ENCODE assay signal across 13 cellular contexts in genomic region chr22:31044262-31044861, GRCh38. TPM values are rescaled to one million over a fixed set of nuclear protein-coding genes. Genes with fewer than 3 reads are reported as not detected.
A peak's percentile ranks its signal among the peaks of the same experiment; 100 is the strongest.
DNase-seq lines count a peak whose midpoint lies in the region; ATAC-seq and TF ChIP-seq lines count a peak whose summit lies in the region.
"Had no signal": no experiment of that assay in that cellular context is flagged by ENCODE, and none has a peak within 500 bp of the region (broad histone marks: within the 10 kb centered on the region; RNA-seq: fewer than 3 reads in every experiment).

No MANE protein-coding gene starts in this region.

- no peak overlapping the region for H3K4me3 Mint-ChIP-seq in natural killer cell treated with Interleukin-12 subunit alpha and Interleukin-12 subunit beta and Interleukin-15 and Interleukin-18, amount 100 ng/mL, for 72 hours
- H3K4me3 Mint-ChIP-seq: HFFc6 had no signal

- H3K9me3 ChIP-seq in gastroesophageal sphincter (peaks cover 0 to 4% (median 0%) of the 10 kb centered on the region in 3 donors), muscle layer of colon (ENCODE audit: low read length) (no peaks in the 10 kb centered on the region), SK-N-SH (no peaks in the 10 kb centered on the region)
- H3K9me3 ChIP-seq: Caco-2 had no signal

- no peak overlapping the region for H3K27ac Mint-ChIP-seq in natural killer cell treated with Interleukin-12 subunit alpha and Interleukin-12 subunit beta and Interleukin-15 and Interleukin-18, amount 100 ng/mL, for 72 hours
- H3K27ac Mint-ChIP-seq: HFFc6 had no signal

- H3F3A ChIP-seq in SK-N-SH (replicated peaks; ENCODE audit: insufficient read depth): no peaks in the 10 kb centered on the region

- H2AFZ ChIP-seq in SK-N-SH (ENCODE audit: low read depth): no peak overlapping the region

- no peak for TF ChIP-seq RAD21 in SK-N-SH (IDR thresholded peaks at IDR 0.05; ENCODE audit: low read length)

- no peak for TF ChIP-seq EP300 in gastroesophageal sphincter (IDR thresholded peaks at IDR 0.05)
- no peak for TF ChIP-seq EP300 in SK-N-SH (IDR thresholded peaks at IDR 0.05; ENCODE audit: borderline replicate concordance in 1 of 2, low read depth in 1 of 2, low read length in 1 of 2)

- H3K27me3 ChIP-seq in gastroesophageal sphincter: no peaks in the 10 kb centered on the region
- no peaks in the 10 kb centered on the region for H3K27me3 ChIP-seq in muscle layer of colon (ENCODE audit: control insufficient read depth in 1 of 2, insufficient read depth in 2 of 2, low read length in 2 of 2)
- H3K27me3 ChIP-seq in SK-N-SH (ENCODE audit: insufficient read depth): no peaks in the 10 kb centered on the region

- WGBS in gastroesophageal sphincter (ENCODE audit: low coverage in 1 of 2), 2 donors: 14 to 22% methylated on average over 6 to 8 of the region's 13 CpGs
- WGBS in SK-N-SH (ENCODE audit: low lambda C conversion rate): 62% methylated on average over 12 of the region's 13 CpGs

- no peaks in the 10 kb centered on the region for H3K9me2 ChIP-seq in SK-N-SH

- H3K4me1 Mint-ChIP-seq in natural killer cell treated with Interleukin-12 subunit alpha and Interleukin-12 subunit beta and Interleukin-15 and Interleukin-18, amount 100 ng/mL, for 72 hours (ENCODE audit: low read depth in 2 of 2): peaks cover 0 to 5% of the 10 kb centered on the region in 2 donors

- H3K4me1 ChIP-seq in gastroesophageal sphincter: peaks cover 3 to 58% (median 21%) of the 10 kb centered on the region in 3 donors
- peaks cover 37% of the 10 kb centered on the region for H3K4me1 ChIP-seq in muscle layer of colon (ENCODE audit: insufficient read depth, low read length)
- H3K4me1 ChIP-seq in SK-N-SH (ENCODE audit: control insufficient read depth in 1 of 2, insufficient read depth in 2 of 2, low read depth in 1 of 2, low read length in 1 of 2): no peaks in the 10 kb centered on the region; a peak in 1 of 4 replicates

- ATAC-seq in gastroesophageal sphincter: peak; percentile 74
- no peak for ATAC-seq in natural killer cell treated with Interleukin-12 subunit alpha and Interleukin-12 subunit beta and Interleukin-15 and Interleukin-18, amount 100 ng/mL, for 72 hours
- ATAC-seq: PC-3 had no signal

- H3K79me2 ChIP-seq in SK-N-SH (ENCODE audit: insufficient read depth): no peaks in the 10 kb centered on the region

- H3K4me2 ChIP-seq in SK-N-SH: no peak overlapping the region

- no peak overlapping the region for H3K4me3 ChIP-seq in gastroesophageal sphincter
- no peak overlapping the region for H3K4me3 ChIP-seq in muscle layer of colon (ENCODE audit: low read depth in 1 of 2, low read length in 2 of 2)
- H3K4me3 ChIP-seq in SK-N-SH (ENCODE audit: low read depth in 2 of 2, low read length in 1 of 2): no peak overlapping the region

- peak; percentile 27 for DNase-seq in astrocyte of the hippocampus (ENCODE audit: low read depth, low spot score)
- DNase-seq in ureter (ENCODE audit: low spot score): peak; percentile 70
- DNase-seq in middle frontal gyrus (ENCODE audit: extremely low spot score, low spot score): no peak
- DNase-seq in SK-N-SH: no peak
- DNase-seq in natural killer cell treated with Interleukin-12 subunit alpha and Interleukin-12 subunit beta and Interleukin-15 and Interleukin-18, amount 100 ng/mL, for 72 hours (ENCODE audit: low spot score): no peak
- DNase-seq: Caco-2; effector memory CD4-positive, alpha-beta T cell; HFFc6; KBM-7; PC-3; T1000 had no signal

- no peaks in the 10 kb centered on the region for H4K20me1 ChIP-seq in SK-N-SH (ENCODE audit: insufficient read depth)

- H3K27ac ChIP-seq in gastroesophageal sphincter (peak overlapping the region; percentile 67 to 92 (median 90)), muscle layer of colon (ENCODE audit: low read depth, low read length) (peak overlapping the region; percentile 64), SK-N-SH (ENCODE audit: low read depth in 2 of 2, low read length in 1 of 2) (no peak overlapping the region)

- H3K9ac ChIP-seq in muscle layer of colon (ENCODE audit: low read length) (no peak overlapping the region), SK-N-SH (no peak overlapping the region)

- no peaks in the 10 kb centered on the region for H3K27me3 Mint-ChIP-seq in natural killer cell treated with Interleukin-12 subunit alpha and Interleukin-12 subunit beta and Interleukin-15 and Interleukin-18, amount 100 ng/mL, for 72 hours

- POLR2A ChIA-PET in SK-N-SH (lab: Yijun Ruan, JAX): no interaction called here

- TF ChIP-seq POLR2A in gastroesophageal sphincter (IDR thresholded peaks at IDR 0.05): no peak

- no peaks in the 10 kb centered on the region for H3K36me3 Mint-ChIP-seq in natural killer cell treated with Interleukin-12 subunit alpha and Interleukin-12 subunit beta and Interleukin-15 and Interleukin-18, amount 100 ng/mL, for 72 hours

- H3K36me3 ChIP-seq in gastroesophageal sphincter: no peaks in the 10 kb centered on the region
- no peaks in the 10 kb centered on the region for H3K36me3 ChIP-seq in muscle layer of colon (ENCODE audit: insufficient read depth, low read length)
- no peaks in the 10 kb centered on the region for H3K36me3 ChIP-seq in SK-N-SH (replicated peaks in 1 of 2; ENCODE audit: control insufficient read depth in 1 of 2, insufficient read depth in 2 of 2, low read length in 1 of 2)

- TF ChIP-seq CTCF in gastroesophageal sphincter (IDR thresholded peaks at IDR 0.05): no peak
- TF ChIP-seq CTCF in SK-N-SH (IDR thresholded peaks at IDR 0.05): no peak

- H3K9me3 Mint-ChIP-seq in natural killer cell treated with Interleukin-12 subunit alpha and Interleukin-12 subunit beta and Interleukin-15 and Interleukin-18, amount 100 ng/mL, for 72 hours: no peaks in the 10 kb centered on the region
- H3K9me3 Mint-ChIP-seq: HFFc6 had no signal

- CTCF ChIA-PET in SK-N-SH (lab: Yijun Ruan, JAX): interaction anchor here (2.8 kb wide), 1 partner anchor 41 kb away, joined by 10 read pairs; no protein-coding TSS in a partner anchor

TF ChIP-seq in SK-N-SH, 30 proteins besides CTCF, POLR2A, EP300 and RAD21:
- no peak for TF ChIP-seq ZBTB33 (IDR thresholded peaks at IDR 0.05; ENCODE audit: borderline replicate concordance, low read depth)
- TF ChIP-seq NFIC (IDR thresholded peaks at IDR 0.05; ENCODE audit: borderline replicate concordance): no peak

RNA-seq across cellular contexts. Expression of gene SMTN, which starts 36.8 kb away (rescaled TPM):
- total RNA-seq in gastroesophageal sphincter (1,000 to 10,000 TPM in 2 of 4 donors, 100 to 1,000 TPM in 2; 900 to 1,687 (median 1,274) TPM), ureter (327 TPM)
- polyA plus RNA-seq in SK-N-SH (2012; rRNA removed): 12.5 and 30.4 TPM in 2 replicates
- polyA plus RNA-seq in SK-N-SH (2012; cell fraction: cytosol; rRNA removed): 9.1 and 14.9 TPM in 2 replicates
- polyA plus RNA-seq in SK-N-SH (2012; cell fraction: nucleus; rRNA removed): 70.2 and 73.7 TPM in 2 replicates
- total RNA-seq in natural killer cell treated with Interleukin-12 subunit alpha and Interleukin-12 subunit beta and Interleukin-15 and Interleukin-18, amount 100 ng/mL, for 72 hours: 10 to 100 TPM; 17.2 to 19.9 TPM

Comparison
In these comparisons a context has a peak if more than half of its experiments do, and no peak if none do; other contexts are left out.
1. DNase-seq: peak in astrocyte of the hippocampus (single experiment) and ureter (single experiment); none in middle frontal gyrus (single experiment), SK-N-SH (single experiment) and natural killer cell treated with Interleukin-12 subunit alpha and Interleukin-12 subunit beta and Interleukin-15 and Interleukin-18, amount 100 ng/mL, for 72 hours (single experiment).
2. H3K27ac ChIP-seq: peak in gastroesophageal sphincter (4 of 4) and muscle layer of colon (single experiment); none in SK-N-SH (0 of 2).
3. RNA of gene SMTN, which starts 36.8 kb away (total RNA-seq): 900 to 1,687 TPM in gastroesophageal sphincter and 327 TPM in ureter (single experiment); 17.2 to 19.9 TPM in natural killer cell treated with Interleukin-12 subunit alpha and Interleukin-12 subunit beta and Interleukin-15 and Interleukin-18, amount 100 ng/mL, for 72 hours; every median in the first group is over 10 times any median in the second.